In the genomic region with DNA sequence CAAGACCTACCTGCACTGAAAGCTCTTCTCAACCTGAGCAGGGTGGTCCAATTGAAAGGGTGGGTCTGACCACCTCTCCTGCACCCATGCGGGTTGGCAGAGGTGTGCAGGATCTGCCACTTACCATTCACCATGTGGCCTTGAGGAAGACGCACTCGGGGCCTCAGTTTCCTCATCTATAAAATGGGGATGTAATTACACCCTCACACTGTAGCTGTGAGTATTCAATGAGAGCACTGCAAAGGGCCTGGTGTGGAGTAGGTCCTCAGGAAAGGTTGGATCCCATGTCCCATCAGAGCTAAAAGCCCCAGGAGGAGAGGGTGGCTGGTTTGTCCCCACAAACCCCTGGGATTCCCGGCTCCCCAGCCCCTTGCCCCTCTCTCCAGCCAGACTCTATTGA, we compare ENCODE assay signal across 10 cellular contexts. TPM values are rescaled to one million over a fixed set of nuclear protein-coding genes. Genes with fewer than 3 reads are reported as not detected.
DNase-seq lines count a peak whose midpoint lies in the region; ATAC-seq, FAIRE-seq and TF ChIP-seq lines count a peak whose summit lies in the region.
"Had no signal": no experiment of that assay in that cellular context is flagged by ENCODE, and none has a peak within 500 bp of the region (broad histone marks: within the 10 kb centered on the region; RNA-seq: fewer than 3 reads in every experiment).

No MANE protein-coding gene starts in this region.

- peaks cover 11% of the 10 kb centered on the region for H3K36me3 ChIP-seq in astrocyte (ENCODE audit: insufficient read depth, low read length)
- peaks cover 3 to 18% of the 10 kb centered on the region in 2 donors for H3K36me3 ChIP-seq in prostate gland

- peak overlapping the region; percentile 99 for H3K27ac Mint-ChIP-seq in astrocyte (ENCODE audit: unreplicated experiment)
- no peak overlapping the region for H3K27ac Mint-ChIP-seq in activated T-helper 17 cell treated with anti-CD3 and anti-CD28 coated beads, Interleukin-2, amount 50 U/mL, for 72 hours
- H3K27ac Mint-ChIP-seq: T-helper 1 cell treated with Interleukin-12 subunit alpha and Interleukin-12 subunit beta and Interleukin-4 antibody, amounts not matched to agents 30 μg/mL and 1 μg/mL, for 36 hours had no signal

- WGBS in right cardiac atrium = 62% methylated on average over 4 of the region's 4 CpGs
- 66% methylated on average over 4 of the region's 4 CpGs for WGBS in prostate gland

- peak overlapping the region; percentile 91 for H3K9ac ChIP-seq in astrocyte (ENCODE audit: low read length)

- H3K4me3 Mint-ChIP-seq in astrocyte (ENCODE audit: unreplicated experiment) = peak overlapping the region; percentile 97
- no peak overlapping the region for H3K4me3 Mint-ChIP-seq in activated T-helper 17 cell treated with anti-CD3 and anti-CD28 coated beads, Interleukin-2, amount 50 U/mL, for 72 hours
- H3K4me3 Mint-ChIP-seq: T-helper 1 cell treated with Interleukin-12 subunit alpha and Interleukin-12 subunit beta and Interleukin-4 antibody, amounts not matched to agents 30 μg/mL and 1 μg/mL, for 36 hours had no signal

- intact Hi-C loops in right cardiac atrium (cut with DNase I) (no loop called here), prostate gland (cut with DNase I) (loop anchor here (2.0 kb wide), 1 partner anchor 22 kb away; no protein-coding TSS in a partner anchor)

- peaks cover 61% of the 10 kb centered on the region for H3K79me2 ChIP-seq in astrocyte (ENCODE audit: insufficient read depth, low read length)

- TF ChIP-seq CTCF in AG09309 (IDR thresholded peaks at IDR 0.05; ENCODE audit: control insufficient read depth, insufficient read depth, low read depth, low read length, missing control alignments) (no peak), astrocyte (IDR thresholded peaks at IDR 0.05; ENCODE audit: insufficient read depth, low read depth, low read length) (no peak), prostate gland (IDR thresholded peaks at IDR 0.05) (no peak)

- H3K9me3 Mint-ChIP-seq in astrocyte (ENCODE audit: unreplicated experiment) = no peaks in the 10 kb centered on the region
- no peaks in the 10 kb centered on the region for H3K9me3 Mint-ChIP-seq in activated T-helper 17 cell treated with anti-CD3 and anti-CD28 coated beads, Interleukin-2, amount 50 U/mL, for 72 hours
- H3K9me3 Mint-ChIP-seq: T-helper 1 cell treated with Interleukin-12 subunit alpha and Interleukin-12 subunit beta and Interleukin-4 antibody, amounts not matched to agents 30 μg/mL and 1 μg/mL, for 36 hours had no signal

- peaks cover 43% of the 10 kb centered on the region for H4K20me1 ChIP-seq in astrocyte (ENCODE audit: insufficient read depth, low read length)

- DNase-seq in AG09309 (ENCODE audit: low read depth) (no peak), astrocyte (ENCODE audit: low read depth) (no peak), right cardiac atrium (peak in 1 of 3 donors; percentile 15), prostate gland (ENCODE audit: low spot score) (no peak), NCI-H526 treated with DMSO at 0.1 percent for 48 hours (lab: John Stamatoyannopoulos, UW) (no peak), NCI-H1436 (lab: John Stamatoyannopoulos, UW) (no peak)
- DNase-seq: AML-193 had no signal

- H3K4me2 ChIP-seq in astrocyte (ENCODE audit: low read length) = peak overlapping the region; percentile 98

- no peak for TF ChIP-seq POLR2A in prostate gland (IDR thresholded peaks at IDR 0.05)

- no peak overlapping the region for H2AFZ ChIP-seq in astrocyte (ENCODE audit: low read depth, low read length)

- H3K9me3 ChIP-seq in astrocyte (ENCODE audit: insufficient read depth, low read depth, low read length) = no peaks in the 10 kb centered on the region
- H3K9me3 ChIP-seq in right cardiac atrium (ENCODE audit: control insufficient read depth, low read length) = no peaks in the 10 kb centered on the region
- H3K9me3 ChIP-seq in prostate gland = no peaks in the 10 kb centered on the region

- H3K4me3 ChIP-seq in AG09309 (ENCODE audit: control insufficient read depth, low read depth, low read length) = peak overlapping the region; percentile 63
- H3K4me3 ChIP-seq in astrocyte (ENCODE audit: insufficient read depth, low read depth, low read length) = peak overlapping the region; percentile 83
- peak overlapping the region; percentile 40 for H3K4me3 ChIP-seq in right cardiac atrium (ENCODE audit: low read length)
- peak overlapping the region; percentile 9 to 36 for H3K4me3 ChIP-seq in prostate gland

- H3K4me1 Mint-ChIP-seq in astrocyte (ENCODE audit: low read depth, unreplicated experiment) = peaks cover 42% of the 10 kb centered on the region
- no peaks in the 10 kb centered on the region for H3K4me1 Mint-ChIP-seq in activated T-helper 17 cell treated with anti-CD3 and anti-CD28 coated beads, Interleukin-2, amount 50 U/mL, for 72 hours

- peak; percentile 2 for ATAC-seq in right cardiac atrium
- no peak for ATAC-seq in HG03139 (IDR thresholded peaks at IDR 0.05; ENCODE audit: unreplicated experiment)
- ATAC-seq in activated T-helper 17 cell treated with anti-CD3 and anti-CD28 coated beads, Interleukin-2, amount 50 U/mL, for 72 hours (replicated peaks) = no peak

- H3K27me3 Mint-ChIP-seq in astrocyte (ENCODE audit: low read depth, unreplicated experiment) = no peaks in the 10 kb centered on the region
- H3K27me3 Mint-ChIP-seq in activated T-helper 17 cell treated with anti-CD3 and anti-CD28 coated beads, Interleukin-2, amount 50 U/mL, for 72 hours = no peaks in the 10 kb centered on the region

- H3K4me1 ChIP-seq in astrocyte (ENCODE audit: insufficient read depth, low read length) (peaks cover 36% of the 10 kb centered on the region), right cardiac atrium (ENCODE audit: control insufficient read depth, insufficient read depth, low read length) (peaks cover 8% of the 10 kb centered on the region), prostate gland (replicated peaks) (peaks cover 10% of the 10 kb centered on the region)

- H3K27me3 ChIP-seq in astrocyte (ENCODE audit: insufficient read depth, low read length) = no peaks in the 10 kb centered on the region
- no peaks in the 10 kb centered on the region for H3K27me3 ChIP-seq in right cardiac atrium (ENCODE audit: control insufficient read depth, insufficient read depth)
- H3K27me3 ChIP-seq in prostate gland (replicated peaks; ENCODE audit: insufficient read depth) = no peaks in the 10 kb centered on the region

- no peak for FAIRE-seq in astrocyte (lab: Jason Lieb, UNC)

- peaks cover 34% of the 10 kb centered on the region for H3K36me3 Mint-ChIP-seq in astrocyte (ENCODE audit: low read depth, unreplicated experiment)
- peaks cover 8% of the 10 kb centered on the region for H3K36me3 Mint-ChIP-seq in activated T-helper 17 cell treated with anti-CD3 and anti-CD28 coated beads, Interleukin-2, amount 50 U/mL, for 72 hours (ENCODE audit: low read depth)

- H3K27ac ChIP-seq in astrocyte (ENCODE audit: low read depth, low read length) (peak overlapping the region; percentile 81), right cardiac atrium (ENCODE audit: low read length) (peak overlapping the region; percentile 78), prostate gland (peak overlapping the region; percentile 82 to 83)

RNA-seq across cellular contexts. Expression of a gene that starts 0.6 kb away (rescaled TPM):
- total RNA-seq in astrocyte = 3,676 and 4,004 TPM in 2 replicates
- 1,000 to 10,000 TPM in 1 of 4 donors, 100 to 1,000 TPM in 3; 414 to 1,307 (median 766) TPM for total RNA-seq in right cardiac atrium
- 987 TPM for polyA plus RNA-seq in right cardiac atrium
- total RNA-seq in prostate gland = 1,000 to 10,000 TPM; 2,153 to 2,440 TPM
- total RNA-seq in activated T-helper 17 cell treated with anti-CD3 and anti-CD28 coated beads, Interleukin-2, amount 50 U/mL, for 72 hours = 1 to 10 TPM; 5.1 to 9.6 TPM

RNA-seq across cellular contexts. Expression of a gene that starts 20.1 kb away (rescaled TPM):
- total RNA-seq in astrocyte (54.8 and 55.8 TPM in 2 replicates), right cardiac atrium (10 to 100 TPM; 34.6 to 57.4 (median 40.8) TPM), prostate gland (100 to 1,000 TPM in 1 of 2 donors, 10 to 100 TPM in 1; 69.5 to 144 TPM)
- polyA plus RNA-seq in right cardiac atrium = 28.6 TPM
- total RNA-seq in activated T-helper 17 cell treated with anti-CD3 and anti-CD28 coated beads, Interleukin-2, amount 50 U/mL, for 72 hours = 10 to 100 TPM; 25.0 to 43.9 TPM

RNA-seq across cellular contexts. Expression of a gene that starts 33.3 kb away (rescaled TPM):
- 43.6 and 53.3 TPM in 2 replicates for total RNA-seq in astrocyte
- total RNA-seq in right cardiac atrium = 10 to 100 TPM; 28.2 to 39.2 (median 30.5) TPM
- 25.7 TPM for polyA plus RNA-seq in right cardiac atrium
- 10 to 100 TPM; 38.5 to 45.7 TPM for total RNA-seq in prostate gland
- 100 to 1,000 TPM; 101 to 106 TPM for total RNA-seq in activated T-helper 17 cell treated with anti-CD3 and anti-CD28 coated beads, Interleukin-2, amount 50 U/mL, for 72 hours

RNA-seq across cellular contexts. Expression of a gene that starts 33.9 kb away (rescaled TPM):
- total RNA-seq in astrocyte (20.7 and 23.6 TPM in 2 replicates), right cardiac atrium (10 to 100 TPM; 20.6 to 23.8 (median 22.3) TPM), prostate gland (10 to 100 TPM in 1 of 2 donors, 1 to 10 TPM in 1; 9.4 to 24.8 TPM)
- polyA plus RNA-seq in right cardiac atrium = 8.0 TPM
- 10 to 100 TPM; 15.3 to 18.6 TPM for total RNA-seq in activated T-helper 17 cell treated with anti-CD3 and anti-CD28 coated beads, Interleukin-2, amount 50 U/mL, for 72 hours

RNA-seq across cellular contexts. Expression of a gene that starts 54.5 kb away (rescaled TPM):
- 139 and 142 TPM in 2 replicates for total RNA-seq in astrocyte
- 10 to 100 TPM; 52.6 to 68.1 (median 57.5) TPM for total RNA-seq in right cardiac atrium
- 20.4 TPM for polyA plus RNA-seq in right cardiac atrium
- total RNA-seq in prostate gland = 100 to 1,000 TPM in 1 of 2 donors, 10 to 100 TPM in 1; 72.5 to 126 TPM
- 10 to 100 TPM; 53.7 to 87.6 TPM for total RNA-seq in activated T-helper 17 cell treated with anti-CD3 and anti-CD28 coated beads, Interleukin-2, amount 50 U/mL, for 72 hours

Comparison
In these comparisons a context has a peak if more than half of its experiments do, and no peak if none do; other contexts are left out.
1. H3K4me3 ChIP-seq: peak in every context shown above with its lines; median percentile 83 in astrocyte; 63 in AG09309; 40 in right cardiac atrium; 22 in prostate gland.
2. ATAC-seq: peak in right cardiac atrium (2 of 2); none in HG03139 (single experiment) and activated T-helper 17 cell treated with anti-CD3 and anti-CD28 coated beads, Interleukin-2, amount 50 U/mL, for 72 hours (single experiment).
3. RNA of a gene that starts 0.6 kb away (total RNA-seq): 3,676 to 4,004 TPM in astrocyte, 2,153 to 2,440 TPM in prostate gland and 414 to 1,307 TPM in right cardiac atrium; 5.1 to 9.6 TPM in activated T-helper 17 cell treated with anti-CD3 and anti-CD28 coated beads, Interleukin-2, amount 50 U/mL, for 72 hours; every median in the first group is over 10 times any median in the second.
4. Peak in every context shown above with its lines, with median percentiles within 50 percentile points of each other: H3K27ac ChIP-seq.